ENCODE assay signal across 29 cellular contexts in the genomic region with DNA sequence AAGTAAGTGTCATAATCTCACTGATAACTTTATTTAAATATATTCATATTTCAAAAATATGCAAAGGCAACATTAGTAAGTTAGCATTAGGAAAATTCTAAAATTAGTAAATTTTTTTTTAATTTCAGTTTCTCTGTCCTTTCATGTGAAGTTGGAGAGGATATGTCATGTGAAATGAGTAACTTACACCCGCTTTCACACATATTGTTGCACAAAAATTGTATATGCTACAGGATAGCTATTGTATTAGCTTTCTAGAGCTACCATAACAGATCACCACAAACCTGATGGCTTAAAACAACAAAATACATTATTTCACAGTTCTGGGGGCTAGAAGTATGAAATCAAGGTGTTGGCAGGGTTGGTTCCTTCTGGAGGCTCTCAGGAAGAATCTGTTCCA. TPM values are rescaled to one million over a fixed set of nuclear protein-coding genes. Genes with fewer than 3 reads are reported as not detected.
DNase-seq lines count a peak whose midpoint lies in the region; ATAC-seq lines count a peak whose summit lies in the region.
"Had no signal": no experiment of that assay in that cellular context is flagged by ENCODE, and none has a peak within 500 bp of the region (broad histone marks: within the 10 kb centered on the region; RNA-seq: fewer than 3 reads in every experiment).

No MANE protein-coding gene starts in this region.

- POLR2A ChIA-PET in activated CD4-positive, alpha-beta T cell treated with anti-CD3 and anti-CD28 coated beads for 36 hours (lab: Charles Lee) = interaction anchor here (0.7 to 1.2 kb wide), 3 partner anchors 9 to 303 kb away, joined by 3 read pairs; no protein-coding TSS in a partner anchor

- H3K4me3 ChIP-seq in aorta (ENCODE audit: low read length in 2 of 2) = no peak overlapping the region
- H3K4me3 ChIP-seq: ascending aorta, lower lobe of right lung, suprapubic skin, upper lobe of left lung had no signal

- H3K27me3 Mint-ChIP-seq in activated CD4-positive, alpha-beta T cell treated with anti-CD3 and anti-CD28 coated beads for 36 hours = no peaks in the 10 kb centered on the region
- no peaks in the 10 kb centered on the region for H3K27me3 Mint-ChIP-seq in stimulated activated naive CD8-positive, alpha-beta T cell treated with anti-CD3 and anti-CD28 coated beads, Interleukin-15, Interleukin-2, amounts not matched to agents 100 ng/mL and 50 ng/mL, for 24 hours
- H3K27me3 Mint-ChIP-seq in activated naive CD8-positive, alpha-beta T cell treated with anti-CD3 and anti-CD28 coated beads, Interleukin-2, amount 50 U/mL, for 24 hours = no peaks in the 10 kb centered on the region

- H3K4me3 Mint-ChIP-seq in activated CD4-positive, alpha-beta T cell treated with anti-CD3 and anti-CD28 coated beads for 36 hours = no peak overlapping the region
- peak overlapping the region; percentile 72 for H3K4me3 Mint-ChIP-seq in stimulated activated naive CD8-positive, alpha-beta T cell treated with anti-CD3 and anti-CD28 coated beads, Interleukin-15, Interleukin-2, amounts not matched to agents 100 ng/mL and 50 ng/mL, for 24 hours
- H3K4me3 Mint-ChIP-seq in activated naive CD8-positive, alpha-beta T cell treated with anti-CD3 and anti-CD28 coated beads, Interleukin-2, amount 50 U/mL, for 24 hours = peak overlapping the region; percentile 57
- H3K4me3 Mint-ChIP-seq: HFFc6; nephron progenitor cell; stimulated activated effector memory CD8-positive, alpha-beta T cell treated with anti-CD3 and anti-CD28 coated beads, Interleukin-12 subunit alpha, Interleukin-12 subunit beta, amount 100 ng/mL, for 72 hours had no signal

- 98 to 100% methylated on average over 1 of the region's 1 CpG for WGBS in aorta, 2 donors

- no peaks in the 10 kb centered on the region for H3K27me3 ChIP-seq in aorta (ENCODE audit: control insufficient read depth in 1 of 2, insufficient read depth in 2 of 2, low read length in 1 of 2)
- H3K27me3 ChIP-seq: ascending aorta, suprapubic skin, upper lobe of left lung had no signal

- CTCF ChIA-PET in activated CD4-positive, alpha-beta T cell treated with anti-CD3 and anti-CD28 coated beads for 36 hours (lab: Charles Lee) = interaction anchor here (0.7 to 3.3 kb wide), 9 partner anchors 9 to 99 kb away, joined by 3 to 17 read pairs (median 4); no protein-coding TSS in a partner anchor

- intact Hi-C loops in activated CD4-positive, alpha-beta T cell treated with anti-CD3 and anti-CD28 coated beads for 36 hours (cut with DNase I, micrococcal nuclease) = loop anchor here in 1 of 2 experiments (5.0 kb wide), 1 partner anchor 37 kb away; no protein-coding TSS in a partner anchor
- intact Hi-C loops in aorta (cut with DNase I) = no loop called here

- no peaks in the 10 kb centered on the region for H3K36me3 ChIP-seq in aorta (ENCODE audit: control insufficient read depth in 1 of 2, insufficient read depth in 2 of 2, low read length in 1 of 2)
- H3K36me3 ChIP-seq: suprapubic skin had no signal

- no peaks in the 10 kb centered on the region for H3K9me3 Mint-ChIP-seq in activated CD4-positive, alpha-beta T cell treated with anti-CD3 and anti-CD28 coated beads for 36 hours (ENCODE audit: low read depth)
- no peaks in the 10 kb centered on the region for H3K9me3 Mint-ChIP-seq in stimulated activated naive CD8-positive, alpha-beta T cell treated with anti-CD3 and anti-CD28 coated beads, Interleukin-15, Interleukin-2, amounts not matched to agents 100 ng/mL and 50 ng/mL, for 24 hours
- H3K9me3 Mint-ChIP-seq in activated naive CD8-positive, alpha-beta T cell treated with anti-CD3 and anti-CD28 coated beads, Interleukin-2, amount 50 U/mL, for 24 hours = no peaks in the 10 kb centered on the region
- H3K9me3 Mint-ChIP-seq: CD8-positive, alpha-beta memory T cell; HFFc6; nephron progenitor cell; stimulated activated effector memory CD8-positive, alpha-beta T cell treated with anti-CD3 and anti-CD28 coated beads, Interleukin-12 subunit alpha, Interleukin-12 subunit beta, amount 100 ng/mL, for 72 hours had no signal

- peak; percentile 43 for ATAC-seq in activated CD4-positive, alpha-beta T cell treated with anti-CD3 and anti-CD28 coated beads for 36 hours
- no peak for ATAC-seq in stimulated activated naive CD8-positive, alpha-beta T cell treated with anti-CD3 and anti-CD28 coated beads, Interleukin-15, Interleukin-2, amounts not matched to agents 100 U/mL and 50 U/mL, for 24 hours
- ATAC-seq in activated naive CD8-positive, alpha-beta T cell treated with anti-CD3 and anti-CD28 coated beads, Interleukin-2, amount 50 U/mL, for 24 hours = peak; percentile 35
- ATAC-seq in aorta (ENCODE audit: low FRiP score) = no peak
- no peak for ATAC-seq in GM21619 (IDR thresholded peaks at IDR 0.05; ENCODE audit: unreplicated experiment)
- ATAC-seq: Right ventricle myocardium inferior; stimulated activated effector memory CD8-positive, alpha-beta T cell treated with anti-CD3 and anti-CD28 coated beads, Interleukin-12 subunit alpha, Interleukin-12 subunit beta, amount 100 ng/mL, for 72 hours had no signal

- peaks cover 48% of the 10 kb centered on the region for H3K36me3 Mint-ChIP-seq in activated CD4-positive, alpha-beta T cell treated with anti-CD3 and anti-CD28 coated beads for 36 hours (ENCODE audit: low read depth)
- peaks cover 62% of the 10 kb centered on the region for H3K36me3 Mint-ChIP-seq in stimulated activated naive CD8-positive, alpha-beta T cell treated with anti-CD3 and anti-CD28 coated beads, Interleukin-15, Interleukin-2, amounts not matched to agents 100 ng/mL and 50 ng/mL, for 24 hours (ENCODE audit: low read depth)
- H3K36me3 Mint-ChIP-seq in activated naive CD8-positive, alpha-beta T cell treated with anti-CD3 and anti-CD28 coated beads, Interleukin-2, amount 50 U/mL, for 24 hours (ENCODE audit: low read depth) = peaks cover 55% of the 10 kb centered on the region

- H3K9me3 ChIP-seq in aorta (ENCODE audit: control insufficient read depth, low read length) = no peaks in the 10 kb centered on the region
- H3K9me3 ChIP-seq: ascending aorta, lower lobe of right lung, suprapubic skin, upper lobe of left lung had no signal

- DNase-seq in activated CD4-positive, alpha-beta T cell treated with anti-CD3 and anti-CD28 coated beads for 36 hours = no peak
- no peak for DNase-seq in activated CD4-positive, alpha-beta T cell treated with anti-CD3 and anti-CD28 coated beads for 48 hours
- DNase-seq in stimulated activated naive CD8-positive, alpha-beta T cell treated with anti-CD3 and anti-CD28 coated beads, Interleukin-15, Interleukin-2, amounts not matched to agents 100 U/mL and 50 U/mL, for 24 hours = no peak
- DNase-seq in activated naive CD8-positive, alpha-beta T cell treated with anti-CD3 and anti-CD28 coated beads, Interleukin-2, amount 50 U/mL, for 24 hours = no peak
- DNase-seq in aorta = no peak
- no peak for DNase-seq in DMS114 treated with DMSO at 0.1 percent for 48 hours (lab: John Stamatoyannopoulos, UW; ENCODE audit: unreplicated experiment)
- DNase-seq: 8988T; activated CD4-positive, alpha-beta T cell treated with anti-CD3 and anti-CD28 coated beads for 4 hours; activated CD8-positive, alpha-beta memory T cell treated with anti-CD3 and anti-CD28 coated beads, Interleukin-2, amount 50 U/mL, for 4 hours; activated gamma-delta T cell treated with Interleukin-2 at 50 U/mL for 16 hours; CD8-positive, alpha-beta memory T cell; DMS 273 treated with DMSO at 0.1 percent for 48 hours; effector CD4-positive, alpha-beta T cell; GOT3; HFFc6; hippocampal formation; lower lobe of right lung; NCI-H1436 treated with DMSO at 0.1 percent for 48 hours; NCI-H526 treated with DMSO at 0.1 percent for 48 hours; nephron progenitor cell; stimulated activated CD4-positive, alpha-beta T cell treated with anti-CD3 and anti-CD28 coated beads, Interleukin-15, amount 100 ng/mL, for 24 hours; upper lobe of left lung had no signal

- peaks cover 91% of the 10 kb centered on the region for H3K4me1 Mint-ChIP-seq in activated CD4-positive, alpha-beta T cell treated with anti-CD3 and anti-CD28 coated beads for 36 hours
- H3K4me1 Mint-ChIP-seq in stimulated activated naive CD8-positive, alpha-beta T cell treated with anti-CD3 and anti-CD28 coated beads, Interleukin-15, Interleukin-2, amounts not matched to agents 100 ng/mL and 50 ng/mL, for 24 hours (ENCODE audit: low read depth) = peaks cover 98% of the 10 kb centered on the region
- H3K4me1 Mint-ChIP-seq in activated naive CD8-positive, alpha-beta T cell treated with anti-CD3 and anti-CD28 coated beads, Interleukin-2, amount 50 U/mL, for 24 hours = peaks cover 98% of the 10 kb centered on the region

- no peak overlapping the region for H3K27ac ChIP-seq in aorta (ENCODE audit: low read depth in 1 of 2, low read length in 2 of 2)
- H3K27ac ChIP-seq: ascending aorta, epithelial cell of prostate, lower lobe of right lung, suprapubic skin, upper lobe of left lung had no signal

- peak overlapping the region; percentile 88 for H3K27ac Mint-ChIP-seq in activated CD4-positive, alpha-beta T cell treated with anti-CD3 and anti-CD28 coated beads for 36 hours
- H3K27ac Mint-ChIP-seq in stimulated activated naive CD8-positive, alpha-beta T cell treated with anti-CD3 and anti-CD28 coated beads, Interleukin-15, Interleukin-2, amounts not matched to agents 100 ng/mL and 50 ng/mL, for 24 hours = peak overlapping the region; percentile 94
- peak overlapping the region; percentile 92 for H3K27ac Mint-ChIP-seq in activated naive CD8-positive, alpha-beta T cell treated with anti-CD3 and anti-CD28 coated beads, Interleukin-2, amount 50 U/mL, for 24 hours
- H3K27ac Mint-ChIP-seq: HFFc6; nephron progenitor cell; stimulated activated effector memory CD8-positive, alpha-beta T cell treated with anti-CD3 and anti-CD28 coated beads, Interleukin-12 subunit alpha, Interleukin-12 subunit beta, amount 100 ng/mL, for 72 hours had no signal

- H3K4me1 ChIP-seq in aorta (ENCODE audit: control insufficient read depth in 1 of 2, insufficient read depth in 2 of 2, low read length in 2 of 2) = no peaks in the 10 kb centered on the region
- H3K4me1 ChIP-seq: ascending aorta had no signal

RNA-seq across cellular contexts. Expression of a gene that starts 24.4 kb away (rescaled TPM):
- total RNA-seq in activated CD4-positive, alpha-beta T cell treated with anti-CD3 and anti-CD28 coated beads for 36 hours = 100 to 1,000 TPM; 167 to 174 TPM
- 10 to 100 TPM; 39.8 to 48.4 TPM for total RNA-seq in aorta
- polyA plus RNA-seq in aorta = 10 to 100 TPM; 10.9 to 12.1 TPM

Comparison
In these comparisons a context has a peak if more than half of its experiments do, and no peak if none do; other contexts are left out.
1. ATAC-seq: peak in activated CD4-positive, alpha-beta T cell treated with anti-CD3 and anti-CD28 coated beads for 36 hours (single experiment) and activated naive CD8-positive, alpha-beta T cell treated with anti-CD3 and anti-CD28 coated beads, Interleukin-2, amount 50 U/mL, for 24 hours (single experiment); none in stimulated activated naive CD8-positive, alpha-beta T cell treated with anti-CD3 and anti-CD28 coated beads, Interleukin-15, Interleukin-2, amounts not matched to agents 100 U/mL and 50 U/mL, for 24 hours (single experiment), aorta (single experiment) and GM21619 (single experiment).
2. Peak in every context shown above with its lines, with median percentiles within 50 percentile points of each other: H3K27ac Mint-ChIP-seq.